ENCODE assay signal across 14 cellular contexts in the genomic region with DNA sequence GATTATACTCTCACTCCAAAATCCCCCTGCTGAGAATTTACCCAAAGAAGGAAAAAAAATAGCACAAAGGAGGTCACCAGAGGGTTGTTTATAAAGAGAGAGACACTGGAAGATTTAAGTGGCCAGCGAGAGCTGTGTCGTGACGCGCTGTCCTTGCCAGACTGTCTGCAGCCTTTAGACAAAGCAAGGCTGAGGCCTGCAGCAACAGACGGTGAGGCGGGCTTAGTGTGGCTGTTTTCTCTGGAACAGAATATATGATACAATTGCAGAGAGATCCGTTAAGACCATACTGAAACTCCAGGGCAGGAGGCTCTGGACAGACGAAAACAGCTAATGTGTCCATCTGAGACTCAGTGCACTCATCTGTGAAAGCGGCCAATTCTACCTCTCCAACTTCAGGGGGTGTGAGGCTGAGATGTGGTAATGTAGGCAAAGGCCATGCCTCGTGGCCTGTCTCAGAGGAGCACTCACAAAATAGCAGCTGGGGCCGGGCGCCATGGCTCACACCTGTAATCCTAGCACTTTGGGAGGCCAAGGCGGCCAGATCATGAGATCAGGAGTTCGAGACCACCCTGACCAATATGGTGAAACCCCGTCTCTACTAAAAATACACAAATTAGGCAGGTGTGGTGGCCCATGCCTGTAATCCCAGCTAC. TPM values are rescaled to one million over a fixed set of nuclear protein-coding genes. Genes with fewer than 3 reads are reported as not detected.
DNase-seq lines count a peak whose midpoint lies in the region; ATAC-seq, FAIRE-seq and TF ChIP-seq lines count a peak whose summit lies in the region.
"Had no signal": no experiment of that assay in that cellular context is flagged by ENCODE, and none has a peak within 500 bp of the region (broad histone marks: within the 10 kb centered on the region; RNA-seq: fewer than 3 reads in every experiment).

No MANE protein-coding gene starts in this region.

- no peaks in the 10 kb centered on the region for H3K27me3 Mint-ChIP-seq in brain
- H3K27me3 Mint-ChIP-seq in activated CD4-positive, alpha-beta T cell treated with anti-CD3 and anti-CD28 coated beads, Interleukin-2, amount 10 ng/mL, durations not matched to agents 24 days and 14 days, result no peaks in the 10 kb centered on the region
- H3K27me3 Mint-ChIP-seq in stimulated activated memory B cell treated with anti-CD40 and anti-IgM and Interleukin-4, amounts not matched to agents 10 μg/mL and 1 μg/mL and 100 μg/mL, for 72 hours, result no peaks in the 10 kb centered on the region
- H3K27me3 Mint-ChIP-seq: activated naive CD8-positive, alpha-beta T cell had no signal

- peak; percentile 12 for DNase-seq in NCI-H446 treated with DMSO at 0.1 percent for 48 hours (lab: John Stamatoyannopoulos, UW)
- DNase-seq in HepG2 (ENCODE audit: low spot score), result no peak
- no peak for DNase-seq in tibial artery
- no peak for DNase-seq in activated CD4-positive, alpha-beta T cell treated with anti-CD3 and anti-CD28 coated beads, Interleukin-2, amount 10 ng/mL, durations not matched to agents 24 days and 14 days
- DNase-seq in SW480 (ENCODE audit: low spot score), result no peak
- DNase-seq in NCI-H748 (lab: John Stamatoyannopoulos, UW; ENCODE audit: unreplicated experiment), result no peak
- DNase-seq: CD8-positive, alpha-beta T cell; heart left ventricle; NCI-H2081; RPMI8226 had no signal

- TF ChIP-seq CTCF in brain (conservative IDR thresholded peaks at IDR 0.05), result no peak
- TF ChIP-seq CTCF in HepG2 (CRISPR knock-in tag; IDR thresholded peaks at IDR 0.05), result no peak
- no peak for TF ChIP-seq CTCF in tibial artery (IDR thresholded peaks at IDR 0.05)

- no peak for FAIRE-seq in HepG2 (lab: Jason Lieb, UNC)

- no peaks in the 10 kb centered on the region; a peak in 1 of 5 replicates for H3K27me3 ChIP-seq in HepG2 (ENCODE audit: control insufficient read depth in 1 of 2, insufficient read depth in 2 of 2, low read length in 2 of 2)
- H3K27me3 ChIP-seq in tibial artery, result no peaks in the 10 kb centered on the region
- H3K27me3 ChIP-seq: heart left ventricle had no signal

- BruUV-seq in HepG2 (replicated peaks; lab: Mats Ljungman, UMichigan), result no TSS peak

- peak overlapping the region; percentile 44; the same call in 1 of the 2 replicates for H3K9ac ChIP-seq in HepG2 (ENCODE audit: insufficient read depth, low read depth, low read length)

- peak overlapping the region in 1 of 5 experiments; percentile 24 for H3K4me3 Mint-ChIP-seq in brain
- H3K4me3 Mint-ChIP-seq in activated CD4-positive, alpha-beta T cell treated with anti-CD3 and anti-CD28 coated beads, Interleukin-2, amount 10 ng/mL, durations not matched to agents 24 days and 14 days, result no peak overlapping the region
- H3K4me3 Mint-ChIP-seq in stimulated activated memory B cell treated with anti-CD40 and anti-IgM and Interleukin-4, amounts not matched to agents 10 μg/mL and 1 μg/mL and 100 μg/mL, for 72 hours, result no peak overlapping the region
- H3K4me3 Mint-ChIP-seq: activated naive CD8-positive, alpha-beta T cell; CD8-positive, alpha-beta T cell had no signal

- in situ Hi-C loops in HepG2 (cut with HindIII; ENCODE audit: extremely low pct_ligation_motif_present, low pct_unique_long_range_greater_than_20kb), result no loop called here

- H3K4me1 ChIP-seq in HepG2 (ENCODE audit: insufficient read depth, low read length), result peaks cover 30% of the 10 kb centered on the region
- H3K4me1 ChIP-seq in tibial artery, result peaks cover 0 to 54% (median 40%) of the 10 kb centered on the region in 4 donors

- no peak for TF ChIP-seq POLR2A in HepG2 (IDR thresholded peaks at IDR 0.05; ENCODE audit: insufficient read depth in 1 of 2, low read depth in 2 of 2, low read length in 2 of 2)

- TF ChIP-seq RAD21 in HepG2 (CRISPR knock-in tag; IDR thresholded peaks at IDR 0.05), result no peak

- POLR2A ChIA-PET in HepG2 (lab: Yijun Ruan, JAX), result no interaction called here

- ATAC-seq in HepG2, result peak; percentile 17; the same call in 2 of the 3 replicates
- no peak for ATAC-seq in stimulated activated memory B cell treated with anti-CD40 and anti-IgM and Interleukin-4, amounts not matched to agents 10 μg/mL and 1 μg/mL and 100 μg/mL, for 72 hours
- ATAC-seq: CD8-positive, alpha-beta T cell had no signal

- no peaks in the 10 kb centered on the region for H3K79me2 ChIP-seq in HepG2 (ENCODE audit: insufficient read depth, low read length)

- H3K36me3 Mint-ChIP-seq in brain, result peaks cover 6% of the 10 kb centered on the region
- peaks cover 4% of the 10 kb centered on the region for H3K36me3 Mint-ChIP-seq in activated CD4-positive, alpha-beta T cell treated with anti-CD3 and anti-CD28 coated beads, Interleukin-2, amount 10 ng/mL, durations not matched to agents 24 days and 14 days (ENCODE audit: low read depth)
- peaks cover 6% of the 10 kb centered on the region for H3K36me3 Mint-ChIP-seq in stimulated activated memory B cell treated with anti-CD40 and anti-IgM and Interleukin-4, amounts not matched to agents 10 μg/mL and 1 μg/mL and 100 μg/mL, for 72 hours
- H3K36me3 Mint-ChIP-seq: activated naive CD8-positive, alpha-beta T cell had no signal

- TF ChIP-seq EP300 in HepG2 (IDR thresholded peaks at IDR 0.05; ENCODE audit: low read depth in 2 of 2, low read length in 2 of 2), result no peak
- TF ChIP-seq EP300 in HepG2 (CRISPR knock-in tag; IDR thresholded peaks at IDR 0.05; ENCODE audit: borderline replicate concordance), result no peak

- H3K27ac Mint-ChIP-seq in brain, result peak overlapping the region; percentile 47 to 94 (median 81)
- H3K27ac Mint-ChIP-seq in activated CD4-positive, alpha-beta T cell treated with anti-CD3 and anti-CD28 coated beads, Interleukin-2, amount 10 ng/mL, durations not matched to agents 24 days and 14 days, result no peak overlapping the region
- H3K27ac Mint-ChIP-seq in stimulated activated memory B cell treated with anti-CD40 and anti-IgM and Interleukin-4, amounts not matched to agents 10 μg/mL and 1 μg/mL and 100 μg/mL, for 72 hours, result no peak overlapping the region
- H3K27ac Mint-ChIP-seq: activated naive CD8-positive, alpha-beta T cell; CD8-positive, alpha-beta T cell had no signal

- H3K4me1 Mint-ChIP-seq in brain, result peaks cover 7% of the 10 kb centered on the region
- no peaks in the 10 kb centered on the region for H3K4me1 Mint-ChIP-seq in activated CD4-positive, alpha-beta T cell treated with anti-CD3 and anti-CD28 coated beads, Interleukin-2, amount 10 ng/mL, durations not matched to agents 24 days and 14 days
- peaks cover 28% of the 10 kb centered on the region for H3K4me1 Mint-ChIP-seq in stimulated activated memory B cell treated with anti-CD40 and anti-IgM and Interleukin-4, amounts not matched to agents 10 μg/mL and 1 μg/mL and 100 μg/mL, for 72 hours

- no peaks in the 10 kb centered on the region for H4K20me1 ChIP-seq in HepG2 (ENCODE audit: insufficient read depth, low read length)

- WGBS in HepG2 (ENCODE audit: low lambda C conversion rate), result 77% methylated on average over 15 of the region's 15 CpGs

- H2AFZ ChIP-seq in HepG2 (ENCODE audit: low read length), result peak overlapping the region; percentile 54

- CTCF ChIA-PET in HepG2 (lab: Yijun Ruan, JAX; ENCODE audit: low intra/inter-chr PET ratio, low total read pairs), result no interaction called here

- H3K27ac ChIP-seq in HepG2 (ENCODE audit: extremely low read length, insufficient read depth, low read length) (no peak overlapping the region), tibial artery (peak overlapping the region; percentile 63 to 67)

- H3K36me3 ChIP-seq in HepG2 (replicated peaks in 1 of 2; ENCODE audit: control insufficient read depth in 1 of 2, insufficient read depth in 2 of 2, low read length in 2 of 2) (peaks cover 3 to 5% of the 10 kb centered on the region in 2 experiments; a peak in 3 of 5 replicates), tibial artery (peaks cover 0 to 16% (median 6%) of the 10 kb centered on the region in 3 donors)

- H3K9me3 ChIP-seq in HepG2 (ENCODE audit: low read length) (no peaks in the 10 kb centered on the region), tibial artery (no peaks in the 10 kb centered on the region)
- H3K9me3 ChIP-seq: heart left ventricle had no signal

- no peaks in the 10 kb centered on the region for H3K9me3 Mint-ChIP-seq in brain
- no peaks in the 10 kb centered on the region for H3K9me3 Mint-ChIP-seq in activated CD4-positive, alpha-beta T cell treated with anti-CD3 and anti-CD28 coated beads, Interleukin-2, amount 10 ng/mL, durations not matched to agents 24 days and 14 days
- no peaks in the 10 kb centered on the region for H3K9me3 Mint-ChIP-seq in stimulated activated memory B cell treated with anti-CD40 and anti-IgM and Interleukin-4, amounts not matched to agents 10 μg/mL and 1 μg/mL and 100 μg/mL, for 72 hours
- H3K9me3 Mint-ChIP-seq: CD8-positive, alpha-beta T cell had no signal

- H3K4me3 ChIP-seq in HepG2 (replicated peaks in 1 of 3; ENCODE audit: insufficient read depth in 1 of 3, low read depth in 2 of 3, low read length in 3 of 3) (peak overlapping the region in 1 of 3 experiments; percentile 15; a peak in 1 of 6 replicates), tibial artery (no peak overlapping the region)
- H3K4me3 ChIP-seq: heart left ventricle, lung had no signal

- intact Hi-C loops in HepG2 (cut with micrococcal nuclease; ENCODE audit: unreplicated experiment) (no loop called here), tibial artery (cut with DNase I; ENCODE audit: low total_unique reads) (no loop called here)
- intact Hi-C loops in activated CD4-positive, alpha-beta T cell treated with anti-CD3 and anti-CD28 coated beads, Interleukin-2, amount 10 ng/mL, durations not matched to agents 24 days and 14 days (cut with micrococcal nuclease), result no loop called here

- peak overlapping the region; percentile 56; the same call in 1 of the 2 replicates for H3K4me2 ChIP-seq in HepG2 (ENCODE audit: low read depth, low read length)

RNA-seq across cellular contexts. Expression of a gene that starts 36.2 kb away (rescaled TPM):
- polyA plus RNA-seq in brain (ENCODE audit: insufficient read depth, low read depth, low replicate concordance), result 34.8 TPM
- total RNA-seq in HepG2 (2016; rRNA removed; fragmentation: Illumina TruSeq; extraction: Trizol), result 69.1 and 73.7 TPM in 2 replicates
- 29.4 and 31.2 TPM in 2 replicates for total RNA-seq in HepG2 (2016; cell fraction: cytosol; rRNA removed; fragmentation: Illumina TruSeq; extraction: Trizol; ENCODE audit: low read depth)
- 69.6 and 77.9 TPM in 2 replicates for total RNA-seq in HepG2 (2016; cell fraction: insoluble cytoplasmic fraction; rRNA removed; fragmentation: Illumina TruSeq; extraction: Trizol)
- 30.2 and 37.8 TPM in 2 replicates for total RNA-seq in HepG2 (2016; cell fraction: membrane; rRNA removed; fragmentation: Illumina TruSeq; extraction: Trizol)
- total RNA-seq in HepG2 (2016; cell fraction: nucleus; rRNA removed; fragmentation: Illumina TruSeq; extraction: Trizol), result 48.8 and 58.7 TPM in 2 replicates
- 31.5 and 40.0 TPM in 2 replicates for polyA plus RNA-seq in HepG2 (2011; rRNA removed)
- 24.7 and 25.8 TPM in 2 replicates for polyA plus RNA-seq in HepG2 (2011; cell fraction: cytosol; rRNA removed)
- polyA plus RNA-seq in HepG2 (2011; cell fraction: nucleus; rRNA removed), result 54.7 and 59.1 TPM in 2 replicates
- polyA plus RNA-seq in HepG2 (2012), result 29.7 and 35.9 TPM in 2 replicates
- polyA plus RNA-seq in HepG2 (2016; cell fraction: cytosol; fragmentation: Illumina TruSeq; extraction: Trizol; ENCODE audit: low read depth), result 6.2 and 9.1 TPM in 2 replicates
- polyA plus RNA-seq in HepG2 (2016; cell fraction: insoluble cytoplasmic fraction; fragmentation: Illumina TruSeq; extraction: Trizol; ENCODE audit: low read depth), result 59.6 and 60.3 TPM in 2 replicates
- 15.7 TPM in 2 replicates for polyA plus RNA-seq in HepG2 (2016; cell fraction: membrane; fragmentation: Illumina TruSeq; extraction: Trizol; ENCODE audit: low read depth)
- polyA plus RNA-seq in HepG2 (2016; cell fraction: nucleus; fragmentation: Illumina TruSeq; extraction: Trizol; ENCODE audit: insufficient read depth, low read depth), result 155 and 162 TPM in 2 replicates
- 31.9 and 76.0 TPM in 2 replicates for polyA minus RNA-seq in HepG2 (2011; rRNA and poly(A)+ RNA removed; ENCODE audit: low replicate concordance)
- polyA minus RNA-seq in HepG2 (2011; cell fraction: cytosol; rRNA and poly(A)+ RNA removed), result 20.1 and 21.5 TPM in 2 replicates
- 25.1 and 41.6 TPM in 2 replicates for polyA minus RNA-seq in HepG2 (2011; cell fraction: nucleus; rRNA and poly(A)+ RNA removed)
- 71.4 and 77.4 TPM in 2 replicates for total RNA-seq in activated CD4-positive, alpha-beta T cell treated with anti-CD3 and anti-CD28 coated beads, Interleukin-2, amount 10 ng/mL, durations not matched to agents 24 days and 14 days

Comparison
In these comparisons a context has a peak if more than half of its experiments do, and no peak if none do; other contexts are left out.
1. H3K27ac Mint-ChIP-seq: peak in brain (5 of 5); none in activated CD4-positive, alpha-beta T cell treated with anti-CD3 and anti-CD28 coated beads, Interleukin-2, amount 10 ng/mL, durations not matched to agents 24 days and 14 days (single experiment) and stimulated activated memory B cell treated with anti-CD40 and anti-IgM and Interleukin-4, amounts not matched to agents 10 μg/mL and 1 μg/mL and 100 μg/mL, for 72 hours (single experiment).